11 cellular contexts compared by ENCODE assay signal in the genomic region with DNA sequence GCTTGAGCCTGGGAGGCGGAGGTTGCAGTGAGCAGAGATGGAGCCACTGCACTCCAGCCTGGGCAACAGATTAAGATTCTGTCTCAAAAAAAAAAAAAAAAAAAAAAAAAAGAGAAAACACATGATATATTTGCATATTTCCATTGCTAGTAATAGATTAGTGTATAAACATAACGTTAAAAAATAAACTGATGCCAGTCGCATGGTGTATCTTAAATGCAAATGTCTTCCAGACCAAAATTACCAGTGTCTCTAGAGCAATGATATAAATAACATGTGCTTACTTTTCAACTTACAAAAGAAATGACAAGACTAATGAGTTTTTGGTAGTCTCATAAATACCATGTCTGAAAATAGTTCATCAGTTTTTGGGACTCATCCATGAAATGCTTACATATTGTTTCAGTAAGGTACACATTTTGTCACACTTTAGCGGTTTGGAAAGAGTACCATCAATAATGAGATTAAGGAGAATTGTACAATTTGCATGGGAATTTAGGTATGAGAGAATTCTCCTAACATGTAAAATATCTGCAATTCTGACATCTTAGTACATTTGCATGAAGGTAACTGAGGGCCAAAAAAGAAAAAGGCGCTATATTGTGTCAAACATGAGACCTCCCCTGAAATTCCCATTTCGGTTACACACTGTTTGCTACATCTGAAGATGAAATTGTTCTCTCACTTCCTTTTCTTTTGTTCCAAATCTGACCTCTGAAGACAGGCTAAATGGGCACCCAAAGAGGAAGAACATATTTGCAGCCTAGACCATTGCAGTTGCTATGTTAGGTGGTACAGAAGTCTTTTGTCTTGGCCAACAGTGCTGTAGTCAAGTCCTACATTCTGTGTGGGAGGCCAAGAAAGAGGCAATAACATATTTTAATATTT. TPM values are rescaled to one million over a fixed set of nuclear protein-coding genes. Genes with fewer than 3 reads are reported as not detected.
DNase-seq lines count a peak whose midpoint lies in the region; ATAC-seq and TF ChIP-seq lines count a peak whose summit lies in the region.
"Had no signal": no experiment of that assay in that cellular context is flagged by ENCODE, and none has a peak within 500 bp of the region (broad histone marks: within the 10 kb centered on the region; RNA-seq: fewer than 3 reads in every experiment).

No MANE protein-coding gene starts in this region.

- TF ChIP-seq CTCF in MM.1S (IDR thresholded peaks at IDR 0.05; ENCODE audit: low read length): no peak

- no peaks in the 10 kb centered on the region for H4K20me1 ChIP-seq in Karpas-422 (ENCODE audit: insufficient read depth, low read depth, low read length)
- H4K20me1 ChIP-seq in MM.1S (ENCODE audit: insufficient read depth, low read length): no peaks in the 10 kb centered on the region

- H3K4me3 ChIP-seq in Karpas-422 (ENCODE audit: low read length) (0 out of 2 replicates have a peak overlapping the region, but pooled peaks have one; percentile 2), MM.1S (ENCODE audit: low read length) (no peak overlapping the region)

- H3K4me2 ChIP-seq in Karpas-422 (ENCODE audit: low read depth, low read length, poor library complexity, severe bottlenecking) (peak overlapping the region; percentile 42), MM.1S (ENCODE audit: low read depth, low read length) (no peak overlapping the region)

- no peaks in the 10 kb centered on the region for H3K79me2 ChIP-seq in Karpas-422 (ENCODE audit: low read length)
- no peaks in the 10 kb centered on the region for H3K79me2 ChIP-seq in MM.1S (ENCODE audit: low read length)

- H3K27me3 ChIP-seq in Karpas-422 (ENCODE audit: low read length): no peaks in the 10 kb centered on the region
- no peaks in the 10 kb centered on the region for H3K27me3 ChIP-seq in MM.1S (replicated peaks; ENCODE audit: insufficient read depth, low read length)

- H3K9ac ChIP-seq in Karpas-422 (ENCODE audit: low read length) (no peak overlapping the region), MM.1S (ENCODE audit: low read length) (no peak overlapping the region)

- DNase-seq in Karpas-422: peak; percentile 79
- DNase-seq in pons (ENCODE audit: low spot score): peak; percentile 61
- DNase-seq in effector CD4-positive, alpha-beta T cell: no peak
- DNase-seq in D341Med (ENCODE audit: low spot score): no peak
- DNase-seq in COLO829 (ENCODE audit: low spot score): no peak
- no peak for DNase-seq in MM.1S
- DNase-seq: left cardiac atrium, NCI-H2227 treated with DMSO at 0.1 percent for 48 hours, small intestine had no signal

- no peaks in the 10 kb centered on the region for H3K36me3 ChIP-seq in Karpas-422 (ENCODE audit: insufficient read depth, low read length)
- H3K36me3 ChIP-seq in MM.1S (replicated peaks; ENCODE audit: insufficient read depth, low read length): no peaks in the 10 kb centered on the region

- ATAC-seq in GM18873 (IDR thresholded peaks at IDR 0.05; ENCODE audit: low FRiP score, unreplicated experiment): peak; percentile 71
- ATAC-seq in HG02588 (IDR thresholded peaks at IDR 0.05; ENCODE audit: unreplicated experiment): peak; percentile 65

- H2AFZ ChIP-seq in Karpas-422 (ENCODE audit: low read length) (no peak overlapping the region), MM.1S (ENCODE audit: low read length) (no peak overlapping the region)

- no peaks in the 10 kb centered on the region for H3K9me3 ChIP-seq in Karpas-422 (ENCODE audit: low read length)
- no peaks in the 10 kb centered on the region for H3K9me3 ChIP-seq in MM.1S (replicated peaks; ENCODE audit: insufficient read depth, low read length)

- H3K27ac ChIP-seq in Karpas-422 (ENCODE audit: low read length) (no peak overlapping the region), MM.1S (ENCODE audit: low read length) (no peak overlapping the region)

- H3K4me1 ChIP-seq in Karpas-422 (ENCODE audit: low read length): peaks cover 21% of the 10 kb centered on the region
- H3K4me1 ChIP-seq in MM.1S (ENCODE audit: low read length): no peaks in the 10 kb centered on the region

- no peaks in the 10 kb centered on the region for H3F3A ChIP-seq in MM.1S (ENCODE audit: insufficient read depth, low read length)

- H3K9me2 ChIP-seq in Karpas-422 (replicated peaks; ENCODE audit: insufficient read depth, low read length): no peaks in the 10 kb centered on the region
- H3K9me2 ChIP-seq in MM.1S (replicated peaks; ENCODE audit: insufficient read depth, low read length): no peaks in the 10 kb centered on the region

RNA-seq across cellular contexts. Expression of a gene that starts 51.5 kb away (rescaled TPM):
- 32.6 and 33.1 TPM in 2 replicates for total RNA-seq in Karpas-422 (2014; rRNA removed; shearing (Covaris generic); ENCODE audit: low replicate concordance)

Comparison
In these comparisons a context has a peak if more than half of its experiments do, and no peak if none do; other contexts are left out.
1. DNase-seq: peak in Karpas-422 (single experiment) and pons (single experiment); none in effector CD4-positive, alpha-beta T cell (single experiment), D341Med (single experiment), COLO829 (single experiment) and MM.1S (single experiment).